Comparison of ENCODE assay signal across 20 cellular contexts in the genomic region with DNA sequence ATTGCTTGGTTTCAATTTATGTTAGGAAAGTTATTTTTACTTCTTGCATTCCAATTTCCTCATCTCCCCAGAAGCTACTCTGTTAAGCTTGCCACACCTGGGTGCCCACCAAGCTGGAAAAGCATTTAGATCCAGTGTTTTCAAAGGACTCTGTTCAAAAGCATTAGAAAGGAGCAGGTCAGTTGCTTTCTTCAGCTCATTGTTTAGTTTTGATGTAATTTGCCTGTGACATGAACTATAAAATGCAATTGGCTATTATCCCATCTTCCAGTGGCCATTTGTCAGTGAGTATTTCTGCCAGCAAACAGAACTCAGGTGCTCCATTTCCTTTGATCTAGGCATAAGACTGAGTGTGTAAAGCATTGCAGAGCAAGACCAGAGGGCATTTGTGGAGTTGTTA. TPM values are rescaled to one million over a fixed set of nuclear protein-coding genes. Genes with fewer than 3 reads are reported as not detected.
DNase-seq lines count a peak whose midpoint lies in the region; ATAC-seq and TF ChIP-seq lines count a peak whose summit lies in the region.
"Had no signal": no experiment of that assay in that cellular context is flagged by ENCODE, and none has a peak within 500 bp of the region (broad histone marks: within the 10 kb centered on the region; RNA-seq: fewer than 3 reads in every experiment).

No MANE protein-coding gene starts in this region.

- H3K79me1 ChIP-seq in mesenchymal stem cell (replicated peaks; ENCODE audit: low read length, poor library complexity, severe bottlenecking): peaks cover 33% of the 10 kb centered on the region

- intact Hi-C loops in body of pancreas (cut with DNase I): loop anchor here (10.0 kb wide), 1 partner anchor 51 kb away; no protein-coding TSS in a partner anchor
- intact Hi-C loops in activated CD4-positive, alpha-beta memory T cell treated with anti-CD3 and anti-CD28 coated beads for 36 hours (cut with micrococcal nuclease): no loop called here

- DNase-seq in NCI-H1092 treated with DMSO at 0.1 percent for 48 hours (lab: John Stamatoyannopoulos, UW) (peak; percentile 42), NCI-H1092 (lab: John Stamatoyannopoulos, UW) (no peak), body of pancreas (peak in 1 of 4 donors; percentile 15), mesenchymal stem cell (no peak), renal cortical epithelial cell (ENCODE audit: low read depth) (peak; percentile 83)
- no peak for DNase-seq in activated CD4-positive, alpha-beta memory T cell treated with anti-CD3 and anti-CD28 coated beads for 36 hours
- DNase-seq: AML-193, NCI-H2227 treated with DMSO at 0.1 percent for 48 hours, NCI-H510A treated with DMSO at 0.1 percent for 48 hours, NCI-H82, PC-3, RPMI8226, SHP77 treated with DMSO at 0.1 percent for 48 hours, SK-N-SH had no signal

- H3K23ac ChIP-seq in mesenchymal stem cell (ENCODE audit: low read length in 2 of 2): no peak overlapping the region

- H3K4ac ChIP-seq in mesenchymal stem cell (ENCODE audit: low read depth in 1 of 2, low read length in 2 of 2): no peak overlapping the region

- no peak overlapping the region for H4K8ac ChIP-seq in mesenchymal stem cell (ENCODE audit: low read length)

- H4K91ac ChIP-seq in mesenchymal stem cell (ENCODE audit: low read length): peak overlapping the region; percentile 19

- no peaks in the 10 kb centered on the region for H3K36me3 Mint-ChIP-seq in activated CD4-positive, alpha-beta memory T cell treated with anti-CD3 and anti-CD28 coated beads for 36 hours

- no peak overlapping the region for H3K4me2 ChIP-seq in mesenchymal stem cell (ENCODE audit: low read length, poor library complexity, severe bottlenecking)
- H3K4me2 ChIP-seq: SK-N-SH had no signal

- no peak overlapping the region for H2BK15ac ChIP-seq in mesenchymal stem cell (ENCODE audit: low read depth, poor library complexity, severe bottlenecking)

- no peaks in the 10 kb centered on the region for H3K4me1 Mint-ChIP-seq in activated CD4-positive, alpha-beta memory T cell treated with anti-CD3 and anti-CD28 coated beads for 36 hours (ENCODE audit: low read depth)

- no peak for TF ChIP-seq POLR2A in body of pancreas (IDR thresholded peaks at IDR 0.05)

- H3K36me3 ChIP-seq in body of pancreas (replicated peaks in 1 of 2; ENCODE audit: insufficient read depth in 1 of 2, low read depth in 2 of 2) (no peaks in the 10 kb centered on the region), mesenchymal stem cell (ENCODE audit: control insufficient read depth in 1 of 2, insufficient read depth in 2 of 2, low read depth in 1 of 2, low read length in 2 of 2) (peaks cover 9 to 13% of the 10 kb centered on the region in 2 experiments)

- H3K27me3 ChIP-seq in body of pancreas (no peaks in the 10 kb centered on the region), mesenchymal stem cell (ENCODE audit: control insufficient read depth in 1 of 2, insufficient read depth in 1 of 2, low read length in 2 of 2) (no peaks in the 10 kb centered on the region)

- no peak overlapping the region for H3K14ac ChIP-seq in mesenchymal stem cell (ENCODE audit: low read length in 2 of 2)

- H3K9me3 Mint-ChIP-seq in activated CD4-positive, alpha-beta memory T cell treated with anti-CD3 and anti-CD28 coated beads for 36 hours: no peaks in the 10 kb centered on the region

- no peak overlapping the region for H3K27ac Mint-ChIP-seq in activated CD4-positive, alpha-beta memory T cell treated with anti-CD3 and anti-CD28 coated beads for 36 hours

- H2AFZ ChIP-seq in mesenchymal stem cell (ENCODE audit: low read depth, low read length): no peak overlapping the region

- H3K27me3 Mint-ChIP-seq in activated CD4-positive, alpha-beta memory T cell treated with anti-CD3 and anti-CD28 coated beads for 36 hours: peaks cover 2% of the 10 kb centered on the region

- no peaks in the 10 kb centered on the region for H3K9me3 ChIP-seq in body of pancreas
- no peaks in the 10 kb centered on the region for H3K9me3 ChIP-seq in mesenchymal stem cell (ENCODE audit: control insufficient read depth, low read length)
- H3K9me3 ChIP-seq: SK-N-SH had no signal

- no peak overlapping the region for H3K4me3 ChIP-seq in body of pancreas
- no peak overlapping the region for H3K4me3 ChIP-seq in mesenchymal stem cell (ENCODE audit: insufficient read depth in 1 of 2, low read depth in 1 of 2, low read length in 2 of 2)
- H3K4me3 ChIP-seq: GM12878 had no signal

- H2AK5ac ChIP-seq in mesenchymal stem cell (ENCODE audit: low read length, severe bottlenecking): no peak overlapping the region

- no peak overlapping the region for H3K18ac ChIP-seq in mesenchymal stem cell (ENCODE audit: low read depth in 1 of 2, low read length in 2 of 2)

- POLR2A ChIA-PET in activated CD4-positive, alpha-beta memory T cell treated with anti-CD3 and anti-CD28 coated beads for 36 hours (lab: Charles Lee): no interaction called here

- H3K9ac ChIP-seq in mesenchymal stem cell (ENCODE audit: low read length): no peak overlapping the region
- H3K9ac ChIP-seq: SK-N-SH had no signal

- H3K4me1 ChIP-seq in body of pancreas: peaks cover 59% of the 10 kb centered on the region
- H3K4me1 ChIP-seq in mesenchymal stem cell (ENCODE audit: control insufficient read depth, insufficient read depth, low read depth, low read length): peaks cover 14% of the 10 kb centered on the region

- no peak overlapping the region for H3K4me3 Mint-ChIP-seq in activated CD4-positive, alpha-beta memory T cell treated with anti-CD3 and anti-CD28 coated beads for 36 hours

- H2BK12ac ChIP-seq in mesenchymal stem cell (ENCODE audit: low read length in 2 of 2): no peak overlapping the region

- H3K27ac ChIP-seq in body of pancreas (peak overlapping the region; percentile 66 to 84 (median 74)), mesenchymal stem cell (ENCODE audit: low read length, poor library complexity, severe bottlenecking) (peak overlapping the region; percentile 54)

- no peak overlapping the region for H2BK5ac ChIP-seq in mesenchymal stem cell (ENCODE audit: low read depth, low read length, poor library complexity, severe bottlenecking)

- ATAC-seq in body of pancreas (no peak), GM21528 (IDR thresholded peaks at IDR 0.05; ENCODE audit: low FRiP score, unreplicated experiment) (no peak), HG03039 (IDR thresholded peaks at IDR 0.05; ENCODE audit: unreplicated experiment) (no peak)
- ATAC-seq: GM12878, PC-3 had no signal

- CTCF ChIA-PET in activated CD4-positive, alpha-beta memory T cell treated with anti-CD3 and anti-CD28 coated beads for 36 hours (lab: Charles Lee): no interaction called here

- no peak overlapping the region for H2BK120ac ChIP-seq in mesenchymal stem cell (ENCODE audit: low read depth, low read length)

- TF ChIP-seq CTCF in body of pancreas (IDR thresholded peaks at IDR 0.05): no peak

RNA-seq across cellular contexts. Expression of gene RNF113B, which starts 46.7 kb away (rescaled TPM):
- total RNA-seq in body of pancreas (not detected), renal cortical epithelial cell (not detected in 2 replicates)
- polyA plus RNA-seq in mesenchymal stem cell (2013, experiment 1 of 2): not detected
- not detected for polyA plus RNA-seq in mesenchymal stem cell (2013, experiment 2 of 2)
- not detected for total RNA-seq in activated CD4-positive, alpha-beta memory T cell treated with anti-CD3 and anti-CD28 coated beads for 36 hours
- total RNA-seq: GM12878, H1, HT-29, MCF 10A, PC-3 had no signal
- polyA plus RNA-seq: GM12878, H1, SK-N-SH had no signal

Comparison
In these comparisons a context has a peak if more than half of its experiments do, and no peak if none do; other contexts are left out.
1. DNase-seq: peak in NCI-H1092 treated with DMSO at 0.1 percent for 48 hours (single experiment) and renal cortical epithelial cell (single experiment); none in NCI-H1092 (single experiment), mesenchymal stem cell (single experiment) and activated CD4-positive, alpha-beta memory T cell treated with anti-CD3 and anti-CD28 coated beads for 36 hours (single experiment).